ENCODE assay signal across 11 cellular contexts in genomic region chr3:48399387-48400172, GRCh38. TPM values are rescaled to one million over a fixed set of nuclear protein-coding genes. Genes with fewer than 3 reads are reported as not detected.
DNase-seq lines count a peak whose midpoint lies in the region; ATAC-seq and TF ChIP-seq lines count a peak whose summit lies in the region.
"Had no signal": no experiment of that assay in that cellular context is flagged by ENCODE, and none has a peak within 500 bp of the region (broad histone marks: within the 10 kb centered on the region; RNA-seq: fewer than 3 reads in every experiment).

No MANE protein-coding gene starts in this region.

- H3K4me3 ChIP-seq in H7 (ENCODE audit: insufficient read depth, low read depth, low read length) = no peak overlapping the region
- H3K4me3 ChIP-seq in lung = no peak overlapping the region
- H3K4me3 ChIP-seq: adrenal gland had no signal

- ATAC-seq in lung (ENCODE audit: insufficient read depth, low FRiP score) = no peak
- ATAC-seq: activated CD4-positive, CD25-positive, alpha-beta regulatory T cell treated with anti-CD3 and anti-CD28 coated beads, Interleukin-2, amount 50 U/mL, for 24 hours had no signal

- TF ChIP-seq CTCF in lung (IDR thresholded peaks at IDR 0.05; ENCODE audit: control extremely low read depth, extremely low read depth) = no peak

- H3K27ac ChIP-seq in lung (ENCODE audit: low read depth in 1 of 2, low read length in 1 of 2) = no peak overlapping the region

- H3K4me1 ChIP-seq in lung (ENCODE audit: control insufficient read depth in 2 of 2, insufficient read depth in 2 of 2, low read length in 2 of 2) = no peaks in the 10 kb centered on the region

- H3K9me3 ChIP-seq in lung (ENCODE audit: control insufficient read depth in 2 of 2, insufficient read depth in 1 of 2, low read length in 1 of 2) = no peaks in the 10 kb centered on the region
- H3K9me3 ChIP-seq: adrenal gland had no signal

- H3K27me3 ChIP-seq in H7 (ENCODE audit: control insufficient read depth, insufficient read depth, low read length) (no peaks in the 10 kb centered on the region; the same call in 1 of the 2 replicates), lung (ENCODE audit: control insufficient read depth, insufficient read depth) (no peaks in the 10 kb centered on the region)
- H3K27me3 ChIP-seq: adrenal gland had no signal

- H3K36me3 ChIP-seq in H7 (replicated peaks; ENCODE audit: control insufficient read depth, insufficient read depth, low read length) (peaks cover 10% of the 10 kb centered on the region), lung (ENCODE audit: control insufficient read depth in 2 of 2, insufficient read depth in 2 of 2, low read length in 2 of 2) (peaks cover 0 to 7% of the 10 kb centered on the region in 2 donors)
- H3K36me3 ChIP-seq: adrenal gland had no signal

- WGBS in lung, 2 donors = 43 to 65% methylated on average over 4 of the region's 4 CpGs

- DNase-seq in H7 (peak; percentile 69), lung (ENCODE audit: low spot score) (peak; percentile 26), mesenteric fat pad (ENCODE audit: low spot score) (no peak), GDM1 (lab: John Stamatoyannopoulos, UW) (no peak), NCI-H446 treated with DMSO at 0.1 percent for 48 hours (lab: John Stamatoyannopoulos, UW) (no peak)
- DNase-seq in activated CD8-positive, alpha-beta memory T cell treated with anti-CD3 and anti-CD28 coated beads for 24 hours = peak; percentile 46
- DNase-seq: DMS79, midbrain had no signal

RNA-seq across cellular contexts. Expression of gene FBXW12, which starts 27.6 kb away (rescaled TPM):
- total RNA-seq in H7 (2014; rRNA removed; shearing (Covaris generic)) = 0.07 and 0.67 TPM in 2 replicates
- not detected for total RNA-seq in lung
- polyA plus RNA-seq in lung = not detected
- not detected for total RNA-seq in mesenteric fat pad
- total RNA-seq: adrenal gland, fibroblast of lung had no signal

RNA-seq across cellular contexts. Expression of gene PLXNB1, which starts 30.3 kb away (rescaled TPM):
- total RNA-seq in H7 (2014; rRNA removed; shearing (Covaris generic)) = 46.5 and 65.7 TPM in 2 replicates
- total RNA-seq in lung = 100 to 1,000 TPM in 1 of 2 donors, 10 to 100 TPM in 1; 89.8 to 123 TPM
- polyA plus RNA-seq in lung = 10 to 100 TPM; 36.0 to 82.4 TPM
- total RNA-seq in mesenteric fat pad = 40.0 TPM

RNA-seq across cellular contexts. Expression of gene CCDC51, which starts 40.3 kb away (rescaled TPM):
- 51.4 and 59.1 TPM in 2 replicates for total RNA-seq in H7 (2014; rRNA removed; shearing (Covaris generic))
- total RNA-seq in lung = 10 to 100 TPM in 1 of 2 donors, 1 to 10 TPM in 1; 8.4 to 14.4 TPM
- polyA plus RNA-seq in lung = 10 to 100 TPM in 1 of 2 donors, 1 to 10 TPM in 1; 6.6 to 13.8 TPM
- total RNA-seq in mesenteric fat pad = 11.6 TPM

RNA-seq across cellular contexts. Expression of gene TMA7, which starts 40.5 kb away (rescaled TPM):
- total RNA-seq in H7 (2014; rRNA removed; shearing (Covaris generic)) = 222 and 264 TPM in 2 replicates
- total RNA-seq in lung (100 to 1,000 TPM; 152 to 176 TPM), mesenteric fat pad (144 TPM)
- 100 to 1,000 TPM; 302 to 985 TPM for polyA plus RNA-seq in lung

RNA-seq across cellular contexts. Expression of gene ATRIP, which starts 47.0 kb away (rescaled TPM):
- total RNA-seq in H7 (2014; rRNA removed; shearing (Covaris generic)) = 13.4 and 18.5 TPM in 2 replicates
- total RNA-seq in lung (1 to 10 TPM; 7.1 to 7.6 TPM), mesenteric fat pad (7.2 TPM)
- polyA plus RNA-seq in lung = 1 to 10 TPM; 4.8 to 5.4 TPM

Comparison
In these comparisons a context has a peak if more than half of its experiments do, and no peak if none do; other contexts are left out.
1. DNase-seq: peak in H7 (single experiment), activated CD8-positive, alpha-beta memory T cell treated with anti-CD3 and anti-CD28 coated beads for 24 hours (single experiment) and lung (single experiment); none in mesenteric fat pad (single experiment), GDM1 (single experiment) and NCI-H446 treated with DMSO at 0.1 percent for 48 hours (single experiment).